ENCODE assay signal across 17 cellular contexts in genomic region chr12:95601091-95601490, GRCh38.
"Had no signal": no experiment of that assay in that cellular context is flagged by ENCODE, and none has a peak within 500 bp of the region (broad histone marks: within the 10 kb centered on the region; RNA-seq: fewer than 3 reads in every experiment).

No MANE protein-coding gene starts in this region.

- H3K27ac Mint-ChIP-seq: activated T-helper 2 cell treated with anti-CD3 and anti-CD28 coated beads, Interferon-gamma antibody, Interleukin-2, Interleukin-4, amounts not matched to agents 10 μg/mL and 5 μg/mL and 100 μg/mL, durations not matched to agents 14 hours and 24 hours and 36 hours; dendritic cell treated with granulocyte-macrophage colony-stimulating factor and Interleukin-4, amounts not matched to agents 40 ng/mL and 50 ng/mL, for 4 days; effector memory CD8-positive, alpha-beta T cell; T-helper 17 cell; type B pancreatic cell had no signal

- H3K4me1 Mint-ChIP-seq: T-helper 17 cell had no signal

- H3K27me3 ChIP-seq: adrenal gland, left lung, ovary had no signal

- H3K27ac ChIP-seq: adrenal gland, epithelial cell of prostate, left lung, ovary, skin epidermis had no signal

- H3K9me3 Mint-ChIP-seq: activated T-helper 2 cell treated with anti-CD3 and anti-CD28 coated beads, Interferon-gamma antibody, Interleukin-2, Interleukin-4, amounts not matched to agents 10 μg/mL and 5 μg/mL and 100 μg/mL, durations not matched to agents 14 hours and 24 hours and 36 hours; brain; dendritic cell treated with granulocyte-macrophage colony-stimulating factor and Interleukin-4, amounts not matched to agents 40 ng/mL and 50 ng/mL, for 4 days; effector memory CD8-positive, alpha-beta T cell; type B pancreatic cell had no signal

- H3K4me3 Mint-ChIP-seq: brain; dendritic cell treated with granulocyte-macrophage colony-stimulating factor and Interleukin-4, amounts not matched to agents 40 ng/mL and 50 ng/mL, for 4 days; effector memory CD8-positive, alpha-beta T cell; T-helper 17 cell; type B pancreatic cell had no signal

- DNase-seq: activated CD4-positive, alpha-beta T cell treated with anti-CD3 and anti-CD28 coated beads, Interleukin-2, amount 50 U/mL, for 1 hour; activated CD4-positive, CD25-positive, alpha-beta regulatory T cell; activated naive CD4-positive, alpha-beta T cell treated with anti-CD3 and anti-CD28 coated beads, Interleukin-2, amount 50 U/mL, for 16 hours; activated T-cell treated with anti-CD3 and anti-CD28 coated beads for 4 hours; adrenal gland; effector memory CD8-positive, alpha-beta T cell; islet precursor cell; left lung; mesendoderm; ovary; T-helper 17 cell had no signal

- H3K36me3 Mint-ChIP-seq: brain, type B pancreatic cell had no signal

- H3K9me3 ChIP-seq: adrenal gland, left lung, ovary had no signal

- H3K4me3 ChIP-seq: adrenal gland, left lung, ovary, skin epidermis had no signal

- H3K4me1 ChIP-seq: left lung had no signal

- H3K36me3 ChIP-seq: adrenal gland, left lung, ovary had no signal

- H3K27me3 Mint-ChIP-seq: brain, type B pancreatic cell had no signal

- ATAC-seq: effector memory CD8-positive, alpha-beta T cell; left lung; T-helper 17 cell had no signal
